ENCODE assay signal across 24 cellular contexts in the genomic region with DNA sequence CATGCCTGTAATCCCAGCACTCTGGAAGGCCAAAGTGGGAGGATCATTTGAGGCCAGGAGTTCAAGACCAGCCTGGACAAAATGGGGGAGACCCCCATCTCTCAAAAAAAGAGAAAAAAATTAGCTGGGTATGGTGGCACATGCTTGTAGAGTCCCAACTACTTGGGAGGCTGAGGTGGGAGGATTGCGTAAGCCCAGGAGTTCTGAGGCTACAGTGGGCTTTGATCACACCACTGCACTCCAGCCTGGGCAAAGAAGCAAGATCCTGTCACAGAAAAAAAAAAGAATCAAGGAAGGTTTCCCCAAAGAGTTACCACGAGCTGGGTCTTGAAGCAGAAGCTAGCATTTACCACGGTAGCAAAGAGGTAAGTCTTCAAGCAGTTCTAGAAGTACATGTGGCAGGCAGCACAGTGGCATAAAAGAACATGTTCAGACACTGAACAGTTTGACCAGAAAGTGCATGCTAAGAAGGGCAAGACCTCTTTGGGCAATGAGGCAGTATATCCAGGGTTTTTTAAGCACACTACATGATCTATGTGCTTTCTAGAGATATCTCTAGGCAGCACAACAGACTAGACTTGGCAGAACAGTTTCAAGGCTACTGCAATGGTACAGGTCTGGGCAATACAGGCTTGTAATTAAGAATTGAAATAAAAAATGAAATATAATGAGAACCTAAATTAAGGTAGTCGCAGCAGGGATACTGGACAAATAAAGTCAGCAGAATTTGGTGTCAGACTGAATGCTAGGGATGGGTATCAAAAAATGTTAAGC. TPM values are rescaled to one million over a fixed set of nuclear protein-coding genes. Genes with fewer than 3 reads are reported as not detected.
DNase-seq lines count a peak whose midpoint lies in the region; ATAC-seq and TF ChIP-seq lines count a peak whose summit lies in the region.
"Had no signal": no experiment of that assay in that cellular context is flagged by ENCODE, and none has a peak within 500 bp of the region (broad histone marks: within the 10 kb centered on the region; RNA-seq: fewer than 3 reads in every experiment).

No MANE protein-coding gene starts in this region.

- no peak for ATAC-seq in CD8-positive, alpha-beta T cell
- no peak for ATAC-seq in HG03196 (IDR thresholded peaks at IDR 0.05; ENCODE audit: unreplicated experiment)
- ATAC-seq: body of pancreas, right cardiac atrium had no signal

- no peak overlapping the region for H3K27ac ChIP-seq in CD8-positive, alpha-beta T cell (ENCODE audit: low read depth, low read length)
- H3K27ac ChIP-seq in HEK293 (ENCODE audit: extremely low read depth, low read depth, low read length): no peak overlapping the region
- H3K27ac ChIP-seq: body of pancreas, left ventricle myocardium inferior, upper lobe of left lung had no signal

- H3K9me3 Mint-ChIP-seq in CD8-positive, alpha-beta T cell: no peaks in the 10 kb centered on the region
- no peaks in the 10 kb centered on the region for H3K9me3 Mint-ChIP-seq in nephron progenitor cell
- H3K9me3 Mint-ChIP-seq: activated B cell treated with CpG ODN at 0.5 μM for 24 hours; CD4-positive, alpha-beta memory T cell; nephron had no signal

- CTCF ChIA-PET in CD8-positive, alpha-beta T cell (lab: Charles Lee): no interaction called here
- CTCF ChIA-PET in HEK293 (lab: Yijun Ruan, JAX): interaction anchor here (0.6 kb wide), 1 partner anchor 31 kb away, joined by 3 read pairs; no protein-coding TSS in a partner anchor

- POLR2A ChIA-PET in CD8-positive, alpha-beta T cell (lab: Charles Lee): interaction anchor here (1.6 kb wide), 1 partner anchor 18 kb away, joined by 4 read pairs; no protein-coding TSS in a partner anchor
- POLR2A ChIA-PET in HEK293 (lab: Yijun Ruan, JAX): interaction anchor here (0.6 kb wide), 1 partner anchor 57 kb away, joined by 5 read pairs; no protein-coding TSS in a partner anchor

- H3K4me1 ChIP-seq in CD8-positive, alpha-beta T cell (ENCODE audit: insufficient read depth, low read length): peaks cover 30% of the 10 kb centered on the region
- peaks cover 11% of the 10 kb centered on the region for H3K4me1 ChIP-seq in HEK293 (ENCODE audit: control insufficient read depth, insufficient read depth, low read length)

- peaks cover 8% of the 10 kb centered on the region for H3K36me3 Mint-ChIP-seq in CD8-positive, alpha-beta T cell
- peaks cover 10% of the 10 kb centered on the region for H3K36me3 Mint-ChIP-seq in nephron progenitor cell (ENCODE audit: low read depth)

- H3K36me3 ChIP-seq in CD8-positive, alpha-beta T cell (ENCODE audit: insufficient read depth, low read length): no peaks in the 10 kb centered on the region
- no peaks in the 10 kb centered on the region for H3K36me3 ChIP-seq in HEK293 (ENCODE audit: control insufficient read depth in 2 of 2, insufficient read depth in 1 of 2, low read length in 2 of 2)
- H3K36me3 ChIP-seq: left ventricle myocardium inferior, upper lobe of left lung had no signal

- no peak for TF ChIP-seq CTCF in CD8-positive, alpha-beta T cell (IDR thresholded peaks at IDR 0.05)
- TF ChIP-seq CTCF in HEK293 (tag by site-specific recombination; IDR thresholded peaks at IDR 0.05): no peak
- no peak for TF ChIP-seq CTCF in nephron progenitor cell (IDR thresholded peaks at IDR 0.05)

- no peaks in the 10 kb centered on the region for H3K27me3 Mint-ChIP-seq in CD8-positive, alpha-beta T cell (ENCODE audit: low read depth)
- H3K27me3 Mint-ChIP-seq in nephron progenitor cell (ENCODE audit: low read depth, poor library complexity): no peaks in the 10 kb centered on the region
- H3K27me3 Mint-ChIP-seq: activated B cell treated with CpG ODN at 0.5 μM for 24 hours; CD4-positive, alpha-beta memory T cell had no signal

- H3K4me3 ChIP-seq in CD8-positive, alpha-beta T cell (ENCODE audit: low read depth, low read length): no peak overlapping the region
- no peak overlapping the region for H3K4me3 ChIP-seq in HEK293 (ENCODE audit: low read depth, low read length)
- H3K4me3 ChIP-seq: body of pancreas, left ventricle myocardium inferior, spleen, upper lobe of left lung had no signal

- DNase-seq in CD8-positive, alpha-beta T cell: no peak
- DNase-seq in amniotic epithelial cell (ENCODE audit: low read depth) (peak; percentile 37), nephron progenitor cell (no peak), T-helper 1 cell (no peak), globus pallidus (ENCODE audit: low spot score) (no peak)
- DNase-seq: activated B cell treated with CpG ODN at 0.5 μM for 24 hours; activated CD4-positive, alpha-beta T cell treated with anti-CD3 and anti-CD28 coated beads, Interleukin-2, amount 50 U/mL, for 4 hours; activated CD8-positive, alpha-beta memory T cell treated with anti-CD3 and anti-CD28 coated beads, Interleukin-2, amount 50 U/mL, for 4 hours; activated effector memory CD4-positive, alpha-beta T cell treated with anti-CD3 and anti-CD28 coated beads, Interleukin-2, amount 50 U/mL, for 16 hours; body of pancreas; CD4-positive, alpha-beta memory T cell; GOT3; left ventricle myocardium inferior; NCI-H1105 treated with DMSO at 0.1 percent for 48 hours; NCI-H1930; NCI-H526; right cardiac atrium; SHP77; spleen; substantia nigra; upper lobe of left lung had no signal

- H3K4me3 Mint-ChIP-seq in CD8-positive, alpha-beta T cell: no peak overlapping the region
- no peak overlapping the region for H3K4me3 Mint-ChIP-seq in nephron progenitor cell
- H3K4me3 Mint-ChIP-seq: activated B cell treated with CpG ODN at 0.5 μM for 24 hours, nephron had no signal

- intact Hi-C loops in CD8-positive, alpha-beta T cell (cut with DNase I, micrococcal nuclease): no loop called here

- H3K9me3 ChIP-seq in CD8-positive, alpha-beta T cell (ENCODE audit: low read length): no peaks in the 10 kb centered on the region
- no peaks in the 10 kb centered on the region for H3K9me3 ChIP-seq in HEK293 (ENCODE audit: control insufficient read depth, insufficient read depth, low read depth, low read length)
- H3K9me3 ChIP-seq: body of pancreas, left ventricle myocardium inferior, spleen, upper lobe of left lung had no signal

- peaks cover 85% of the 10 kb centered on the region for H3K4me1 Mint-ChIP-seq in CD8-positive, alpha-beta T cell (ENCODE audit: low read depth)
- H3K4me1 Mint-ChIP-seq in nephron progenitor cell: peaks cover 44% of the 10 kb centered on the region

- no peaks in the 10 kb centered on the region for H3K27me3 ChIP-seq in CD8-positive, alpha-beta T cell (ENCODE audit: insufficient read depth, low read length)
- H3K27me3 ChIP-seq: body of pancreas, spleen, upper lobe of left lung had no signal

- H3K27ac Mint-ChIP-seq in CD8-positive, alpha-beta T cell: peak overlapping the region; percentile 37
- H3K27ac Mint-ChIP-seq in nephron progenitor cell: peak overlapping the region; percentile 46
- H3K27ac Mint-ChIP-seq: activated B cell treated with CpG ODN at 0.5 μM for 24 hours, nephron had no signal

TF ChIP-seq in HEK293, 187 proteins besides CTCF, POLR2A, EP300 and RAD21:
- TF ChIP-seq, protein P1, sequence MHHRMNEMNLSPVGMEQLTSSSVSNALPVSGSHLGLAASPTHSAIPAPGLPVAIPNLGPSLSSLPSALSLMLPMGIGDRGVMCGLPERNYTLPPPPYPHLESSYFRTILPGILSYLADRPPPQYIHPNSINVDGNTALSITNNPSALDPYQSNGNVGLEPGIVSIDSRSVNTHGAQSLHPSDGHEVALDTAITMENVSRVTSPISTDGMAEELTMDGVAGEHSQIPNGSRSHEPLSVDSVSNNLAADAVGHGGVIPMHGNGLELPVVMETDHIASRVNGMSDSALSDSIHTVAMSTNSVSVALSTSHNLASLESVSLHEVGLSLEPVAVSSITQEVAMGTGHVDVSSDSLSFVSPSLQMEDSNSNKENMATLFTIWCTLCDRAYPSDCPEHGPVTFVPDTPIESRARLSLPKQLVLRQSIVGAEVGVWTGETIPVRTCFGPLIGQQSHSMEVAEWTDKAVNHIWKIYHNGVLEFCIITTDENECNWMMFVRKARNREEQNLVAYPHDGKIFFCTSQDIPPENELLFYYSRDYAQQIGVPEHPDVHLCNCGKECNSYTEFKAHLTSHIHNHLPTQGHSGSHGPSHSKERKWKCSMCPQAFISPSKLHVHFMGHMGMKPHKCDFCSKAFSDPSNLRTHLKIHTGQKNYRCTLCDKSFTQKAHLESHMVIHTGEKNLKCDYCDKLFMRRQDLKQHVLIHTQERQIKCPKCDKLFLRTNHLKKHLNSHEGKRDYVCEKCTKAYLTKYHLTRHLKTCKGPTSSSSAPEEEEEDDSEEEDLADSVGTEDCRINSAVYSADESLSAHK (tag by site-specific recombination; IDR thresholded peaks at IDR 0.05): peak; percentile 54; the same call in 1 of the 2 replicates
- TF ChIP-seq ZNF510 (tag by site-specific recombination; IDR thresholded peaks at IDR 0.05; ENCODE audit: insufficient replicate concordance): no peak
- TF ChIP-seq, protein P2, sequence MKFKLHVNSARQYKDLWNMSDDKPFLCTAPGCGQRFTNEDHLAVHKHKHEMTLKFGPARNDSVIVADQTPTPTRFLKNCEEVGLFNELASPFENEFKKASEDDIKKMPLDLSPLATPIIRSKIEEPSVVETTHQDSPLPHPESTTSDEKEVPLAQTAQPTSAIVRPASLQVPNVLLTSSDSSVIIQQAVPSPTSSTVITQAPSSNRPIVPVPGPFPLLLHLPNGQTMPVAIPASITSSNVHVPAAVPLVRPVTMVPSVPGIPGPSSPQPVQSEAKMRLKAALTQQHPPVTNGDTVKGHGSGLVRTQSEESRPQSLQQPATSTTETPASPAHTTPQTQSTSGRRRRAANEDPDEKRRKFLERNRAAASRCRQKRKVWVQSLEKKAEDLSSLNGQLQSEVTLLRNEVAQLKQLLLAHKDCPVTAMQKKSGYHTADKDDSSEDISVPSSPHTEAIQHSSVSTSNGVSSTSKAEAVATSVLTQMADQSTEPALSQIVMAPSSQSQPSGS (tag by site-specific recombination; IDR thresholded peaks at IDR 0.05; ENCODE audit: low read depth): no peak
- TF ChIP-seq ZFP3 (tag by site-specific recombination; IDR thresholded peaks at IDR 0.05; ENCODE audit: low read depth): no peak
TF ChIP-seq in HEK293: peak in this region for 1.

RNA-seq across cellular contexts. Expression of a gene that starts 16.6 kb away (rescaled TPM):
- total RNA-seq in CD8-positive, alpha-beta T cell: 10 to 100 TPM; 17.6 to 18.8 TPM
